1 cellular context compared by ENCODE assay signal in the genomic region with DNA sequence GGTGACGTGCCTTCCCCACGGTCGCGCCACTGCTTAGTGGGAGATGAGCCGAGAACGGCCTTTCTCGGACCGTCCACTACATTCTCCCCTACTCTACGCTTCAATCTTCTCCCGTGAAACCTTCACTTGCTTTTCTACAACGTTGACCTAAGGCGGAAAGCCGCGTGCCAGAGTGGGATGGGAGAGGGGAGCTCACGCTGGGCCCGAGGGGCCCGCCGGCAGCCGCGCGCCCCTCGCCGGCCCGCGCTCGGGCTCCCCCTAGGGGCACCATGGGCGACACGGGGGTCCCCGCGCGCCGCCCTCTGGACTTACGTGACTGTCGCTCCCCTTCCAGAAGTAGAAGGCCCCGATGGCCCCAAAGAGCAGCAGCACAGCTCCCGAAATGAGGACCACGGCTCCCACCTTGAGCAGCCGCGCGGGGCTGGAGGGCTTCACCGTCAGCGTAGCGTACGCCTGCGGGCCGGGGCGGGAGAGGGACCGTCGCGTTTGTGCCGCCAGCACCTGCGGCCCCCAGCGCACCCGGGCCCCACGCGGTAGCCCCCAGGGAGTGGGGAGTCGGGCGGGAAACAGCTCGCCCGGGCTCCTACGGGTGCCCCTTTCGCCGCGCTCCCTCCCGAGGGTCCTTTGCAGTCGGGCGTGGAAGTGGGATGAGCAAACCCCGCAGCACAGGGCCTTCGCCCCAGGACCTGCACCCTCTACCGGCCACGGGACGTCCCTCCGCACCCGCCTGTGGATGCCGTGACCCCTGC.
A peak's percentile ranks its signal among the peaks of the same experiment; 100 is the strongest.
TF ChIP-seq lines count a peak whose summit lies in the region.

No MANE protein-coding gene starts in this region.

TF ChIP-seq in WTC11, 78 proteins besides CTCF, POLR2A, EP300 and RAD21 (continued from another document and continues in another):
- no peak for TF ChIP-seq STAT6 (CRISPR knock-in tag; conservative IDR thresholded peaks at IDR 0.05; ENCODE audit: low read depth)
- TF ChIP-seq KAT7 (CRISPR knock-in tag; IDR thresholded peaks at IDR 0.05; ENCODE audit: borderline replicate concordance) = 0 out of 2 replicates have a peak, but pooled peaks have one; percentile 30
- TF ChIP-seq IRF2 (CRISPR knock-in tag; IDR thresholded peaks at IDR 0.05; ENCODE audit: borderline replicate concordance, low read depth) = no peak
- TF ChIP-seq, protein P1, sequence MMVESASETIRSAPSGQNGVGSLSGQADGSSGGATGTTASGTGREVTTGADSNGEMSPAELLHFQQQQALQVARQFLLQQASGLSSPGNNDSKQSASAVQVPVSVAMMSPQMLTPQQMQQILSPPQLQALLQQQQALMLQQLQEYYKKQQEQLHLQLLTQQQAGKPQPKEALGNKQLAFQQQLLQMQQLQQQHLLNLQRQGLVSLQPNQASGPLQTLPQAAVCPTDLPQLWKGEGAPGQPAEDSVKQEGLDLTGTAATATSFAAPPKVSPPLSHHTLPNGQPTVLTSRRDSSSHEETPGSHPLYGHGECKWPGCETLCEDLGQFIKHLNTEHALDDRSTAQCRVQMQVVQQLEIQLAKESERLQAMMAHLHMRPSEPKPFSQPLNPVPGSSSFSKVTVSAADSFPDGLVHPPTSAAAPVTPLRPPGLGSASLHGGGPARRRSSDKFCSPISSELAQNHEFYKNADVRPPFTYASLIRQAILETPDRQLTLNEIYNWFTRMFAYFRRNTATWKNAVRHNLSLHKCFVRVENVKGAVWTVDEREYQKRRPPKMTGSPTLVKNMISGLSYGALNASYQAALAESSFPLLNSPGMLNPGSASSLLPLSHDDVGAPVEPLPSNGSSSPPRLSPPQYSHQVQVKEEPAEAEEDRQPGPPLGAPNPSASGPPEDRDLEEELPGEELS (CRISPR knock-in tag; IDR thresholded peaks at IDR 0.05) = no peak
- TF ChIP-seq CDX4 (CRISPR knock-in tag; IDR thresholded peaks at IDR 0.05; ENCODE audit: borderline replicate concordance) = no peak
- no peak for TF ChIP-seq FOXJ3 (CRISPR knock-in tag; IDR thresholded peaks at IDR 0.05; ENCODE audit: borderline replicate concordance)
- 0 out of 2 replicates have a peak, but pooled peaks have one; percentile 22 for TF ChIP-seq FOXP1 (CRISPR knock-in tag; IDR thresholded peaks at IDR 0.05; ENCODE audit: borderline replicate concordance)
- TF ChIP-seq ESRRA (CRISPR knock-in tag; IDR thresholded peaks at IDR 0.05; ENCODE audit: borderline replicate concordance) = peak; percentile 52
- TF ChIP-seq RORB (CRISPR knock-in tag; IDR thresholded peaks at IDR 0.05) = no peak
- TF ChIP-seq SOX15 (CRISPR knock-in tag; IDR thresholded peaks at IDR 0.05) = no peak
- no peak for TF ChIP-seq ZNF671 (CRISPR knock-in tag; IDR thresholded peaks at IDR 0.05)
- TF ChIP-seq, protein P2, sequence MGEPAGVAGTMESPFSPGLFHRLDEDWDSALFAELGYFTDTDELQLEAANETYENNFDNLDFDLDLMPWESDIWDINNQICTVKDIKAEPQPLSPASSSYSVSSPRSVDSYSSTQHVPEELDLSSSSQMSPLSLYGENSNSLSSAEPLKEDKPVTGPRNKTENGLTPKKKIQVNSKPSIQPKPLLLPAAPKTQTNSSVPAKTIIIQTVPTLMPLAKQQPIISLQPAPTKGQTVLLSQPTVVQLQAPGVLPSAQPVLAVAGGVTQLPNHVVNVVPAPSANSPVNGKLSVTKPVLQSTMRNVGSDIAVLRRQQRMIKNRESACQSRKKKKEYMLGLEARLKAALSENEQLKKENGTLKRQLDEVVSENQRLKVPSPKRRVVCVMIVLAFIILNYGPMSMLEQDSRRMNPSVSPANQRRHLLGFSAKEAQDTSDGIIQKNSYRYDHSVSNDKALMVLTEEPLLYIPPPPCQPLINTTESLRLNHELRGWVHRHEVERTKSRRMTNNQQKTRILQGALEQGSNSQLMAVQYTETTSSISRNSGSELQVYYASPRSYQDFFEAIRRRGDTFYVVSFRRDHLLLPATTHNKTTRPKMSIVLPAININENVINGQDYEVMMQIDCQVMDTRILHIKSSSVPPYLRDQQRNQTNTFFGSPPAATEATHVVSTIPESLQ (CRISPR knock-in tag; IDR thresholded peaks at IDR 0.05) = no peak
- TF ChIP-seq GTF2I (CRISPR knock-in tag; conservative IDR thresholded peaks at IDR 0.05) = no peak
- peak; percentile 79 for TF ChIP-seq HMGXB4 (CRISPR knock-in tag; IDR thresholded peaks at IDR 0.05)
- TF ChIP-seq TEAD4 (CRISPR knock-in tag; IDR thresholded peaks at IDR 0.05) = no peak
- no peak for TF ChIP-seq ZNF232 (CRISPR knock-in tag; IDR thresholded peaks at IDR 0.05)
- no peak for TF ChIP-seq ZNF512 (CRISPR knock-in tag; IDR thresholded peaks at IDR 0.05; ENCODE audit: borderline replicate concordance)
- no peak for TF ChIP-seq ZNF121 (CRISPR knock-in tag; IDR thresholded peaks at IDR 0.05)
- TF ChIP-seq, protein P3, sequence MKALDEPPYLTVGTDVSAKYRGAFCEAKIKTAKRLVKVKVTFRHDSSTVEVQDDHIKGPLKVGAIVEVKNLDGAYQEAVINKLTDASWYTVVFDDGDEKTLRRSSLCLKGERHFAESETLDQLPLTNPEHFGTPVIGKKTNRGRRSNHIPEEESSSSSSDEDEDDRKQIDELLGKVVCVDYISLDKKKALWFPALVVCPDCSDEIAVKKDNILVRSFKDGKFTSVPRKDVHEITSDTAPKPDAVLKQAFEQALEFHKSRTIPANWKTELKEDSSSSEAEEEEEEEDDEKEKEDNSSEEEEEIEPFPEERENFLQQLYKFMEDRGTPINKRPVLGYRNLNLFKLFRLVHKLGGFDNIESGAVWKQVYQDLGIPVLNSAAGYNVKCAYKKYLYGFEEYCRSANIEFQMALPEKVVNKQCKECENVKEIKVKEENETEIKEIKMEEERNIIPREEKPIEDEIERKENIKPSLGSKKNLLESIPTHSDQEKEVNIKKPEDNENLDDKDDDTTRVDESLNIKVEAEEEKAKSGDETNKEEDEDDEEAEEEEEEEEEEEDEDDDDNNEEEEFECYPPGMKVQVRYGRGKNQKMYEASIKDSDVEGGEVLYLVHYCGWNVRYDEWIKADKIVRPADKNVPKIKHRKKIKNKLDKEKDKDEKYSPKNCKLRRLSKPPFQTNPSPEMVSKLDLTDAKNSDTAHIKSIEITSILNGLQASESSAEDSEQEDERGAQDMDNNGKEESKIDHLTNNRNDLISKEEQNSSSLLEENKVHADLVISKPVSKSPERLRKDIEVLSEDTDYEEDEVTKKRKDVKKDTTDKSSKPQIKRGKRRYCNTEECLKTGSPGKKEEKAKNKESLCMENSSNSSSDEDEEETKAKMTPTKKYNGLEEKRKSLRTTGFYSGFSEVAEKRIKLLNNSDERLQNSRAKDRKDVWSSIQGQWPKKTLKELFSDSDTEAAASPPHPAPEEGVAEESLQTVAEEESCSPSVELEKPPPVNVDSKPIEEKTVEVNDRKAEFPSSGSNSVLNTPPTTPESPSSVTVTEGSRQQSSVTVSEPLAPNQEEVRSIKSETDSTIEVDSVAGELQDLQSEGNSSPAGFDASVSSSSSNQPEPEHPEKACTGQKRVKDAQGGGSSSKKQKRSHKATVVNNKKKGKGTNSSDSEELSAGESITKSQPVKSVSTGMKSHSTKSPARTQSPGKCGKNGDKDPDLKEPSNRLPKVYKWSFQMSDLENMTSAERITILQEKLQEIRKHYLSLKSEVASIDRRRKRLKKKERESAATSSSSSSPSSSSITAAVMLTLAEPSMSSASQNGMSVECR (CRISPR knock-in tag; IDR thresholded peaks at IDR 0.05; ENCODE audit: borderline replicate concordance) = 0 out of 2 replicates have a peak, but pooled peaks have one; percentile 27
- no peak for TF ChIP-seq SMAD4 (CRISPR knock-in tag; IDR thresholded peaks at IDR 0.05)
- TF ChIP-seq NR1H2 (CRISPR knock-in tag; IDR thresholded peaks at IDR 0.05) = no peak
- TF ChIP-seq ZNF317 (CRISPR knock-in tag; IDR thresholded peaks at IDR 0.05; ENCODE audit: borderline replicate concordance, low read depth) = no peak
- no peak for TF ChIP-seq SMAD3 (CRISPR knock-in tag; IDR thresholded peaks at IDR 0.05; ENCODE audit: borderline replicate concordance)
- TF ChIP-seq USF2 (CRISPR knock-in tag; IDR thresholded peaks at IDR 0.05) = no peak
- TF ChIP-seq, protein P4, sequence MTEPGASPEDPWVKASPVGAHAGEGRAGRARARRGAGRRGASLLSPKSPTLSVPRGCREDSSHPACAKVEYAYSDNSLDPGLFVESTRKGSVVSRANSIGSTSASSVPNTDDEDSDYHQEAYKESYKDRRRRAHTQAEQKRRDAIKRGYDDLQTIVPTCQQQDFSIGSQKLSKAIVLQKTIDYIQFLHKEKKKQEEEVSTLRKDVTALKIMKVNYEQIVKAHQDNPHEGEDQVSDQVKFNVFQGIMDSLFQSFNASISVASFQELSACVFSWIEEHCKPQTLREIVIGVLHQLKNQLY (CRISPR knock-in tag; IDR thresholded peaks at IDR 0.05) = no peak
- no peak for TF ChIP-seq NFYB (CRISPR knock-in tag; conservative IDR thresholded peaks at IDR 0.05; ENCODE audit: low read depth)
- TF ChIP-seq OVOL2 (CRISPR knock-in tag; IDR thresholded peaks at IDR 0.05; ENCODE audit: borderline replicate concordance) = no peak
- TF ChIP-seq ZNF416 (CRISPR knock-in tag; IDR thresholded peaks at IDR 0.05) = no peak
- no peak for TF ChIP-seq MYBL2 (CRISPR knock-in tag; IDR thresholded peaks at IDR 0.05)
- no peak for TF ChIP-seq HMGA2 (CRISPR knock-in tag; IDR thresholded peaks at IDR 0.05)
- TF ChIP-seq NFE2L1 (CRISPR knock-in tag; IDR thresholded peaks at IDR 0.05) = no peak
- TF ChIP-seq ZBTB21 (CRISPR knock-in tag; IDR thresholded peaks at IDR 0.05; ENCODE audit: borderline replicate concordance) = 0 out of 2 replicates have a peak, but pooled peaks have one; percentile 23
- no peak for TF ChIP-seq TP53 (CRISPR knock-in tag; IDR thresholded peaks at IDR 0.05)
- TF ChIP-seq TEAD1 (CRISPR knock-in tag; IDR thresholded peaks at IDR 0.05) = no peak
